ENCODE assay signal across 8 cellular contexts in the genomic region with DNA sequence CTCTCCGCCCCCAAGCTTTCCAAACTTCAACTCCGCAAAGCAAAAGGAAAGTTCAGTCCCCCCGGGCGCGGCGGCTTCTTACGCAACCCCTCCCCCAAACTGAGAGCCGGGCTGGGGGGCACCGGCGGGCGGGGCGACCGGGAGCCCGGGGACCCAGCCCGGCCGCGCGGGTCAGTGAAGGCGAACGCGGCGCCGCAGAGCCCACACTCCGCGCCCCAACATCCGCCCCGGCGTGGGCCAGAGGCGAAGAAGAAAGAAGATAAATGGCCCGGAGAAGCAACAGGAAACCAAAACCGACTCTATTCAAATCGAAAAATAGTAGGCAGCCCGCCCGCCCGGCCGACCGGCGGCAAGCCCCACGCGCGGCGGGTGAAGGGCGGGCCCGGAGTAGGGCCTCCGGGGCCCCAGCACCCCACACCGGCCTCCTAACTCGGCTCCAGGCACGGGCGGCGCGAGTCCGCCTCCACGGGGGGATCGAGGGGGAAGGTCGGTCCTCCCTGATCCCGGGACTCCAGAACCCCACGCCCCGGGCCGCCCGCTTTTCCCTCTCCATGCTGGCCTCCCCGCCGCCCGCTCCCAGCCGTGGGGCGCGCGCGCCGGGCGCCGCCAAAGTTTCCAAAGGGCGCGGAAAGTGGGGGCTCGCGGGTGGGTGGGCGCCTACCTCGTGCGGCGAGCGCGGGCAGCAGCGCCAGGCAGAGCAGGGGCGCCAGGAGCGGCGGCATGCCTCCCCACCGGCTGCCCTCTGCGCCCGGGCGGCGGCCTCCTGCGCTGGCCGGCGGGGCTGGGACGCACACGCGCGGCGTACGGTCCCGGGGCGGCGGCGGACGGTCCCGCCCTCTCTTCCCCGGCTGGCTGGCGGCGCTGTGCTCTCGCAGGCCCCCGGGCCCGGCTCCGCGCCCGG. TPM values are rescaled to one million over a fixed set of nuclear protein-coding genes. Genes with fewer than 3 reads are reported as not detected.
DNase-seq lines count a peak whose midpoint lies in the region; ATAC-seq and TF ChIP-seq lines count a peak whose summit lies in the region.

No MANE protein-coding gene starts in this region.

- no peak for TF ChIP-seq CTCF in GM12875 (IDR thresholded peaks at IDR 0.05; ENCODE audit: borderline replicate concordance, insufficient read depth, low read depth, low read length)

- H3K36me3 Mint-ChIP-seq in activated naive CD8-positive, alpha-beta T cell treated with anti-CD3 and anti-CD28 coated beads, Interleukin-2, amount 10 ng/mL, durations not matched to agents 7 days and 5 days: peaks cover 5% of the 10 kb centered on the region

- H3K27ac Mint-ChIP-seq in activated naive CD8-positive, alpha-beta T cell treated with anti-CD3 and anti-CD28 coated beads, Interleukin-2, amount 10 ng/mL, durations not matched to agents 7 days and 5 days: peak overlapping the region; percentile 82

- H3K4me1 Mint-ChIP-seq in activated naive CD8-positive, alpha-beta T cell treated with anti-CD3 and anti-CD28 coated beads, Interleukin-2, amount 10 ng/mL, durations not matched to agents 7 days and 5 days: peaks cover 16% of the 10 kb centered on the region

- no peaks in the 10 kb centered on the region for H3K27me3 Mint-ChIP-seq in activated naive CD8-positive, alpha-beta T cell treated with anti-CD3 and anti-CD28 coated beads, Interleukin-2, amount 10 ng/mL, durations not matched to agents 7 days and 5 days

- peaks cover 4% of the 10 kb centered on the region; the same call in 1 of the 2 replicates for H3K36me3 ChIP-seq in SJCRH30

- H3K4me1 ChIP-seq in SJCRH30: peaks cover 20% of the 10 kb centered on the region; the same call in 1 of the 2 replicates

- no peaks in the 10 kb centered on the region for H3K9me3 Mint-ChIP-seq in activated naive CD8-positive, alpha-beta T cell treated with anti-CD3 and anti-CD28 coated beads, Interleukin-2, amount 10 ng/mL, durations not matched to agents 7 days and 5 days

- peaks cover 35% of the 10 kb centered on the region for H3K27me3 ChIP-seq in SJCRH30

- POLR2A ChIA-PET in activated naive CD8-positive, alpha-beta T cell treated with anti-CD3 and anti-CD28 coated beads, Interleukin-2, amount 10 ng/mL, durations not matched to agents 7 days and 5 days (lab: Charles Lee): interaction anchor here (0.6 to 4.1 kb wide), 4 partner anchors 12 to 183 kb away, joined by 4 to 18 read pairs (median 9); no protein-coding TSS in a partner anchor

- peak overlapping the region; percentile 74 for H3K4me3 ChIP-seq in GM12875 (ENCODE audit: low read depth, low read length)
- H3K4me3 ChIP-seq in SJCRH30: peak overlapping the region; percentile 81
- H3K4me3 ChIP-seq in iPS-18c (ENCODE audit: insufficient read depth, low read depth, low read length): peak overlapping the region; percentile 64

- H3K9me3 ChIP-seq in SJCRH30 (replicated peaks) (no peaks in the 10 kb centered on the region), iPS-18c (ENCODE audit: control insufficient read depth, insufficient read depth, low read length) (peaks cover 2% of the 10 kb centered on the region)

- peak; percentile 18 for ATAC-seq in HG02763 (IDR thresholded peaks at IDR 0.05; ENCODE audit: unreplicated experiment)
- peak; percentile 9 for ATAC-seq in activated naive CD8-positive, alpha-beta T cell treated with anti-CD3 and anti-CD28 coated beads, Interleukin-2, amount 10 ng/mL, durations not matched to agents 7 days and 5 days (ENCODE audit: low read depth)
- no peak for ATAC-seq in GM18870 (IDR thresholded peaks at IDR 0.05; ENCODE audit: unreplicated experiment)

- H3K27ac ChIP-seq in SJCRH30: peak overlapping the region; percentile 37

- peak overlapping the region; percentile 93 for H3K4me3 Mint-ChIP-seq in activated naive CD8-positive, alpha-beta T cell treated with anti-CD3 and anti-CD28 coated beads, Interleukin-2, amount 10 ng/mL, durations not matched to agents 7 days and 5 days

- DNase-seq in SJCRH30 (peak; percentile 38 to 48), SHP77 treated with DMSO at 0.1 percent for 48 hours (lab: John Stamatoyannopoulos, UW) (no peak)
- peak; percentile 79 for DNase-seq in activated naive CD8-positive, alpha-beta T cell treated with anti-CD3 and anti-CD28 coated beads, Interleukin-2, amount 10 ng/mL, durations not matched to agents 7 days and 5 days
- DNase-seq in stimulated activated CD4-positive, alpha-beta T cell treated with anti-CD3 and anti-CD28 coated beads, Interleukin-4, amount 100 ng/mL, for 24 hours: peak; percentile 72

RNA-seq across cellular contexts. Expression of a gene that starts 0.5 kb away (rescaled TPM):
- total RNA-seq in SJCRH30 (2014; rRNA removed; shearing (Covaris generic)): 25.8 and 28.5 TPM in 2 replicates
- 10 to 100 TPM; 67.0 to 70.2 TPM for total RNA-seq in activated naive CD8-positive, alpha-beta T cell treated with anti-CD3 and anti-CD28 coated beads, Interleukin-2, amount 10 ng/mL, durations not matched to agents 7 days and 5 days
